ENCODE assay signal across 8 cellular contexts in the genomic region with DNA sequence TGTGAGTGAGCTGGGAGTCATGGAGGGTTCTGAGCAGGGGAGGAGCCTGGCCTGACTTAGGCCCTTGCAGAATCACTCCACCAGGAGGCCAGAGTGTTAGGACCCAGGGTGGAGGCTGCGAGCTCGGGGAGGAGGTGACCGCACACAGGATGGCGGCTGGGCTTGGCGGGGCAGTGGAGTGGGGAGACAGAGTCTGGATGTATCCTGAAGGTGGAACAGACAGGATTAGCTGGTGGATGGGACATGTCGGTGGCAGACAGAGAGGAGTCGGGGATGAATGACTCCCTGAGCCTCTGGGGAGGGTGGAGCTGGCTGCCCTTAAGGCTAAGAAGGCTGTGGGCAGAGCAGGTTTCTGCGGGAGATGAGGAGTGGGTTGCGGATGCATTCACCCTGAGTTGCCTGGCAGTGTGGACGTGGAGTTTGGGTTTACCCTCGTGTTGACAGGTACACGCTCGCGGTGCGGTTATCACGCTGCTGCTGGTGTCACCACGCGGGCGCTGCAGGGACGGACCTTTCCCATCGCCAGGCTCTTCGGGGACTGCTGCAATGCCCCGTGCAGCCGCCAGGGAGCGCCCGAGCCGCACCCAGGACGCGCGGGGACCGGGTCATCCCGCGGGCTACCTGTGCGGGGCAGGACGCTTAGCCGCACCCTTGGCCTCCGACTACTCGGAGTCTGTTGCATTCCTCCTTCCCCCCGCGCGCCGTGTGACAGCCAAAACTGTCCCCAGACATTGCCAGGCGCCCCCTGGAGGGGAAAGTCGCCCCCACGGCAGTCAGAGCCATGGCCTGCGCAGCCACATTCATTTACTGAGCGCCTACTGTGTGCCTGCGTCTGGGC. TPM values are rescaled to one million over a fixed set of nuclear protein-coding genes. Genes with fewer than 3 reads are reported as not detected.
A peak's percentile ranks its signal among the peaks of the same experiment; 100 is the strongest.
DNase-seq lines count a peak whose midpoint lies in the region; ATAC-seq and TF ChIP-seq lines count a peak whose summit lies in the region.

No MANE protein-coding gene starts in this region.

- H3K9me3 Mint-ChIP-seq in brain, result peaks cover 0 to 8% (median 0%) of the 10 kb centered on the region in 5 experiments

- H3K4me1 Mint-ChIP-seq in brain, result peaks cover 10% of the 10 kb centered on the region

- peak overlapping the region; percentile 31 to 75 (median 68) for H3K4me3 Mint-ChIP-seq in brain

- peaks cover 5% of the 10 kb centered on the region for H3K4me1 ChIP-seq in HAP-1

- no peaks in the 10 kb centered on the region for H3K9me3 ChIP-seq in HAP-1

- in situ Hi-C loops in HAP-1 (cut with MboI; ENCODE audit: low sequenced_read_pairs), result loop anchor here (25.0 kb wide), 1 partner anchor 451 kb away; no protein-coding TSS in a partner anchor

- DNase-seq in DMS153 treated with DMSO at 0.1 percent for 48 hours (lab: John Stamatoyannopoulos, UW; ENCODE audit: unreplicated experiment), result peak; percentile 52
- peak; percentile 78 to 93 for DNase-seq in HAP-1 (ENCODE audit: low spot score in 2 of 2)
- peak; percentile 35 for DNase-seq in NCI-H2029 treated with DMSO at 0.1 percent for 48 hours (lab: John Stamatoyannopoulos, UW)
- peak; percentile 83 for DNase-seq in UCSD-AML1 (lab: John Stamatoyannopoulos, UW; ENCODE audit: unreplicated experiment)
- peak; percentile 94 for DNase-seq in islet precursor cell
- DNase-seq in stimulated activated CD4-positive, alpha-beta T cell treated with anti-CD3 and anti-CD28 coated beads, Interleukin-15, amount 100 ng/mL, for 24 hours, result peak; percentile 85

- peak overlapping the region in 2 of 5 experiments; percentile 40 to 86 for H3K27ac Mint-ChIP-seq in brain

- peaks cover 22% of the 10 kb centered on the region for H3K27me3 Mint-ChIP-seq in brain

- peak; percentile 100 for TF ChIP-seq CTCF in brain (conservative IDR thresholded peaks at IDR 0.05)

- H3K36me3 ChIP-seq in HAP-1 (replicated peaks), result no peaks in the 10 kb centered on the region

- peak overlapping the region; percentile 10; the same call in 1 of the 2 replicates for H3K4me3 ChIP-seq in HAP-1

- no peaks in the 10 kb centered on the region for H3K36me3 Mint-ChIP-seq in brain

- no peaks in the 10 kb centered on the region for H3K27me3 ChIP-seq in HAP-1 (ENCODE audit: low read depth)

- no peak for ATAC-seq in GM21825 (IDR thresholded peaks at IDR 0.05; ENCODE audit: unreplicated experiment)

RNA-seq across cellular contexts. Expression of gene PTGIS, which starts 43.0 kb away (rescaled TPM):
- polyA plus RNA-seq in brain (ENCODE audit: insufficient read depth, low read depth, low replicate concordance), result 0.63 TPM

Comparison
In these comparisons a context has a peak if more than half of its experiments do, and no peak if none do; other contexts are left out.
1. DNase-seq: peak in every context shown above with its lines; median percentile 94 in islet precursor cell; 86 in HAP-1; 85 in stimulated activated CD4-positive, alpha-beta T cell treated with anti-CD3 and anti-CD28 coated beads, Interleukin-15, amount 100 ng/mL, for 24 hours; 83 in UCSD-AML1; 52 in DMS153 treated with DMSO at 0.1 percent for 48 hours; 35 in NCI-H2029 treated with DMSO at 0.1 percent for 48 hours.